In genomic region chr21:42219606-42220137, GRCh38 we compare ENCODE assay signal across 8 cellular contexts. TPM values are rescaled to one million over a fixed set of nuclear protein-coding genes. Genes with fewer than 3 reads are reported as not detected.
A peak's percentile ranks its signal among the peaks of the same experiment; 100 is the strongest.
DNase-seq lines count a peak whose midpoint lies in the region; ATAC-seq, FAIRE-seq and TF ChIP-seq lines count a peak whose summit lies in the region.

No MANE protein-coding gene starts in this region.

- H3K4me3 ChIP-seq in SK-N-MC, result peak overlapping the region; percentile 71

- H3K9ac ChIP-seq in SK-N-MC (ENCODE audit: insufficient read length), result peak overlapping the region; percentile 42

- peak overlapping the region; percentile 74 for H3K4me3 Mint-ChIP-seq in mesothelial cell of epicardium

- DNase-seq in Ammon's horn (ENCODE audit: low spot score), result peak; percentile 30
- no peak for DNase-seq in SK-N-MC (ENCODE audit: low read depth, low spot score)
- peak; percentile 37 for DNase-seq in effector CD8-positive, alpha-beta T cell (lab: John Stamatoyannopoulos, UW)
- DNase-seq in mesothelial cell of epicardium (ENCODE audit: low spot score in 2 of 2, unreplicated experiment in 2 of 2), result peak in 1 of 2 experiments; percentile 52
- peak; percentile 31 for DNase-seq in urothelium cell line (ENCODE audit: low spot score)
- DNase-seq in amniotic stem cell (lab: John Stamatoyannopoulos, UW), result no peak
- no peak for DNase-seq in NCI-H1930 (lab: John Stamatoyannopoulos, UW)

- no peaks in the 10 kb centered on the region for H3K36me3 Mint-ChIP-seq in mesothelial cell of epicardium

- no peak overlapping the region for H3K27ac ChIP-seq in SK-N-MC

- peaks cover 10% of the 10 kb centered on the region for H3K4me1 Mint-ChIP-seq in mesothelial cell of epicardium

- H3K27me3 Mint-ChIP-seq in mesothelial cell of epicardium (ENCODE audit: low read depth), result peaks cover 77% of the 10 kb centered on the region

- H3K9me3 ChIP-seq in SK-N-MC (ENCODE audit: low read depth, low read length), result no peaks in the 10 kb centered on the region

- TF ChIP-seq CTCF in mesothelial cell of epicardium (IDR thresholded peaks at IDR 0.05; ENCODE audit: unreplicated experiment), result no peak

- H3K36me3 ChIP-seq in SK-N-MC (ENCODE audit: insufficient read depth, low read length), result no peaks in the 10 kb centered on the region

- peaks cover 10% of the 10 kb centered on the region for H3K9me3 Mint-ChIP-seq in mesothelial cell of epicardium

- no peak overlapping the region for H3K27ac Mint-ChIP-seq in mesothelial cell of epicardium

- peak; percentile 32 for ATAC-seq in GM18907 (IDR thresholded peaks at IDR 0.05; ENCODE audit: unreplicated experiment)

- no peak for FAIRE-seq in urothelium cell line (lab: Jason Lieb, UNC)

RNA-seq across cellular contexts. Expression of gene ABCG1, which starts 0.7 kb away (rescaled TPM):
- 4.2 to 4.4 TPM (median 4.3 TPM) in 3 replicates for total RNA-seq in mesothelial cell of epicardium

Comparison
In these comparisons a context has a peak if more than half of its experiments do, and no peak if none do; other contexts are left out.
1. DNase-seq: peak in Ammon's horn (single experiment), effector CD8-positive, alpha-beta T cell (single experiment) and urothelium cell line (single experiment); none in SK-N-MC (single experiment), amniotic stem cell (single experiment) and NCI-H1930 (0 of 2).